20 cellular contexts compared by ENCODE assay signal in genomic region chr2:45867800-45868199, GRCh38.
"Had no signal": no experiment of that assay in that cellular context is flagged by ENCODE, and none has a peak within 500 bp of the region (broad histone marks: within the 10 kb centered on the region; RNA-seq: fewer than 3 reads in every experiment).

No MANE protein-coding gene starts in this region.

- H3K4me3 ChIP-seq: dorsolateral prefrontal cortex, pancreas, tibial artery, upper lobe of left lung, uterus had no signal

- H3K4me1 ChIP-seq: pancreas, tibial artery, uterus had no signal

- H3K36me3 ChIP-seq: pancreas, tibial artery, upper lobe of left lung, uterus had no signal

- H3K27ac ChIP-seq: dorsolateral prefrontal cortex, pancreas, tibial artery, upper lobe of left lung, uterus had no signal

- DNase-seq: dorsolateral prefrontal cortex; effector CD8-positive, alpha-beta T cell; foreskin melanocyte; head of caudate nucleus; hippocampal formation; left colon; left ventricle myocardium superior; mesendoderm; naive B cell; occipital lobe; pancreas; right cardiac atrium; small intestine; stimulated activated CD4-positive, alpha-beta T cell treated with anti-CD3 and anti-CD28 coated beads, Interleukin-12 subunit alpha, Interleukin-12 subunit beta, amount 100 ng/mL, for 4 hours; stimulated activated naive CD8-positive, alpha-beta T cell treated with anti-CD3 and anti-CD28 coated beads, Interleukin-15, Interleukin-2, amounts not matched to agents 100 U/mL and 50 U/mL, for 24 hours; tibial artery; upper lobe of left lung; uterus had no signal

- ATAC-seq: left colon; left ventricle myocardium superior; pancreas; right cardiac atrium; stimulated activated naive CD8-positive, alpha-beta T cell treated with anti-CD3 and anti-CD28 coated beads, Interleukin-15, Interleukin-2, amounts not matched to agents 100 U/mL and 50 U/mL, for 24 hours had no signal

- H3K9me3 Mint-ChIP-seq: nephron had no signal

- H3K4me3 Mint-ChIP-seq: nephron had no signal

- H3K27ac Mint-ChIP-seq: nephron, progenitor cell of endocrine pancreas had no signal

- H3K9me3 ChIP-seq: pancreas, tibial artery, upper lobe of left lung, uterus had no signal

- H3K27me3 ChIP-seq: dorsolateral prefrontal cortex, pancreas, tibial artery, upper lobe of left lung, uterus had no signal

- H3K27me3 Mint-ChIP-seq: naive B cell had no signal
